20 cellular contexts compared by ENCODE assay signal in genomic region chr1:227908366-227908765, GRCh38. TPM values are rescaled to one million over a fixed set of nuclear protein-coding genes. Genes with fewer than 3 reads are reported as not detected.
DNase-seq lines count a peak whose midpoint lies in the region; ATAC-seq, FAIRE-seq and TF ChIP-seq lines count a peak whose summit lies in the region.
"Had no signal": no experiment of that assay in that cellular context is flagged by ENCODE, and none has a peak within 500 bp of the region (broad histone marks: within the 10 kb centered on the region; RNA-seq: fewer than 3 reads in every experiment).

No MANE protein-coding gene starts in this region.

- no peak for ATAC-seq in T-helper 17 cell
- ATAC-seq in GM18907 (IDR thresholded peaks at IDR 0.05; ENCODE audit: unreplicated experiment): no peak
- no peak for ATAC-seq in SK-N-SH treated with all-trans-retinoic acid at 6 μM for 48 hours
- ATAC-seq: CD8-positive, alpha-beta T cell had no signal

- H3K27ac Mint-ChIP-seq in T-helper 17 cell (peak overlapping the region; percentile 32), nephron (peak overlapping the region; percentile 14 to 43 (median 23))
- H3K27ac Mint-ChIP-seq: CD8-positive, alpha-beta T cell had no signal

- no peak overlapping the region for H3K4me3 Mint-ChIP-seq in T-helper 17 cell
- H3K4me3 Mint-ChIP-seq in nephron: no peak overlapping the region
- H3K4me3 Mint-ChIP-seq: CD8-positive, alpha-beta T cell had no signal

- TF ChIP-seq CTCF in kidney (IDR thresholded peaks at IDR 0.05; ENCODE audit: borderline replicate concordance, extremely low read depth, insufficient read depth) (no peak), nephron (IDR thresholded peaks at IDR 0.05; ENCODE audit: unreplicated experiment in 3 of 3) (no peak), osteoblast (IDR thresholded peaks at IDR 0.05; ENCODE audit: extremely low read depth, low read depth, low read length) (no peak), vagina (IDR thresholded peaks at IDR 0.05) (no peak)

- intact Hi-C loops in kidney (cut with DNase I) (no loop called here), vagina (cut with DNase I) (no loop called here)

- H3K9ac ChIP-seq in kidney (ENCODE audit: low read length in 2 of 2): no peak overlapping the region

- H3K4me1 ChIP-seq in kidney (ENCODE audit: control insufficient read depth in 1 of 2, insufficient read depth in 1 of 2, low read depth in 1 of 2, low read length in 2 of 2): no peaks in the 10 kb centered on the region
- no peaks in the 10 kb centered on the region for H3K4me1 ChIP-seq in osteoblast (ENCODE audit: insufficient read depth, low read length)
- peaks cover 5% of the 10 kb centered on the region for H3K4me1 ChIP-seq in vagina
- H3K4me1 ChIP-seq: Caco-2 had no signal

- no peaks in the 10 kb centered on the region for H3K27me3 Mint-ChIP-seq in T-helper 17 cell
- no peaks in the 10 kb centered on the region for H3K27me3 Mint-ChIP-seq in nephron (ENCODE audit: low read depth)

- no peaks in the 10 kb centered on the region for H3K79me2 ChIP-seq in osteoblast (ENCODE audit: insufficient read depth, low read length)

- H3K9me3 ChIP-seq in T-helper 17 cell (ENCODE audit: control insufficient read depth, low read length, poor library complexity, severe bottlenecking): no peaks in the 10 kb centered on the region
- H3K9me3 ChIP-seq in kidney (ENCODE audit: control insufficient read depth in 1 of 2, low read length in 2 of 2): no peaks in the 10 kb centered on the region
- no peaks in the 10 kb centered on the region for H3K9me3 ChIP-seq in osteoblast (ENCODE audit: low read depth, low read length)
- no peaks in the 10 kb centered on the region for H3K9me3 ChIP-seq in vagina
- H3K9me3 ChIP-seq: Caco-2 had no signal

- no peaks in the 10 kb centered on the region for H3K9me3 Mint-ChIP-seq in nephron
- H3K9me3 Mint-ChIP-seq: CD8-positive, alpha-beta T cell had no signal

- H3K27ac ChIP-seq in kidney (ENCODE audit: low read depth in 2 of 2, low read length in 2 of 2) (no peak overlapping the region), osteoblast (ENCODE audit: low read depth, low read length) (no peak overlapping the region), vagina (no peak overlapping the region)

- no peaks in the 10 kb centered on the region for H3K36me3 Mint-ChIP-seq in T-helper 17 cell (ENCODE audit: low read depth)
- no peaks in the 10 kb centered on the region for H3K36me3 Mint-ChIP-seq in nephron (ENCODE audit: low read depth)
- H3K36me3 Mint-ChIP-seq: CD8-positive, alpha-beta T cell had no signal

- H3K27me3 ChIP-seq in osteoblast (ENCODE audit: insufficient read depth, low read length): peaks cover 3% of the 10 kb centered on the region
- H3K27me3 ChIP-seq in vagina: no peaks in the 10 kb centered on the region

- H3K4me1 Mint-ChIP-seq in T-helper 17 cell: peaks cover 3% of the 10 kb centered on the region
- peaks cover 47% of the 10 kb centered on the region for H3K4me1 Mint-ChIP-seq in nephron

- H3K36me3 ChIP-seq in kidney (ENCODE audit: control insufficient read depth in 1 of 2, insufficient read depth in 2 of 2, low read length in 2 of 2) (no peaks in the 10 kb centered on the region), osteoblast (ENCODE audit: insufficient read depth, low read length) (no peaks in the 10 kb centered on the region), vagina (no peaks in the 10 kb centered on the region)

- FAIRE-seq in kidney (lab: Jason Lieb, UNC): no peak
- FAIRE-seq: G401.6, GM12892, GM19239 had no signal

- H3K4me3 ChIP-seq in kidney (ENCODE audit: low read length in 2 of 2): no peak overlapping the region
- H3K4me3 ChIP-seq in osteoblast (ENCODE audit: insufficient read depth, low read length): no peak overlapping the region
- H3K4me3 ChIP-seq in vagina: no peak overlapping the region

- no peak overlapping the region for H3K4me2 ChIP-seq in osteoblast (ENCODE audit: insufficient read depth, low read length)

- DNase-seq in T-helper 17 cell (no peak), kidney (peak; percentile 47), osteoblast (ENCODE audit: insufficient read length, low spot score, missing footprints) (peak; percentile 66), vagina (ENCODE audit: extremely low spot score in 2 of 2) (no peak), NCI-H526 treated with DMSO at 0.1 percent for 48 hours (lab: John Stamatoyannopoulos, UW) (no peak)
- DNase-seq: C1 segment of cervical spinal cord; Caco-2; CD8-positive, alpha-beta T cell; DMS153; DND-41; GOT3; H7; HCEC 1CT had no signal

- no peak overlapping the region for H2AFZ ChIP-seq in osteoblast (ENCODE audit: low read length)

- no peaks in the 10 kb centered on the region for H4K20me1 ChIP-seq in osteoblast (ENCODE audit: insufficient read depth, low read length)

- TF ChIP-seq POLR2A in vagina (IDR thresholded peaks at IDR 0.05): no peak

TF ChIP-seq in SK-N-SH treated with all-trans-retinoic acid at 6 μM for 48 hours, 23 proteins besides CTCF, POLR2A, EP300 and RAD21:
- TF ChIP-seq RARB (CRISPR knock-in tag; IDR thresholded peaks at IDR 0.05) (no peak), CSRNP3 (CRISPR knock-in tag; IDR thresholded peaks at IDR 0.05) (no peak), ZNF70 (CRISPR knock-in tag; IDR thresholded peaks at IDR 0.05) (no peak)

RNA-seq across cellular contexts. Expression of gene WNT9A, which starts 39.4 kb away (rescaled TPM):
- under 1 TPM; 0.10 to 0.18 TPM for total RNA-seq in T-helper 17 cell
- total RNA-seq in kidney: 3.1 TPM
- polyA plus RNA-seq in kidney (ENCODE audit: insufficient read depth, low read depth, low replicate concordance): 0.58 TPM
- 0.36 and 0.88 TPM in 2 replicates for total RNA-seq in osteoblast
- total RNA-seq in vagina: 2.9 TPM
- total RNA-seq: A673; CD8-positive, alpha-beta T cell had no signal

Comparison
In these comparisons a context has a peak if more than half of its experiments do, and no peak if none do; other contexts are left out.
1. DNase-seq: peak in kidney (single experiment) and osteoblast (single experiment); none in T-helper 17 cell (0 of 3), vagina (0 of 2) and NCI-H526 treated with DMSO at 0.1 percent for 48 hours (single experiment).